ENCODE assay signal across 8 cellular contexts in genomic region chr11:62556102-62556871, GRCh38. TPM values are rescaled to one million over a fixed set of nuclear protein-coding genes. Genes with fewer than 3 reads are reported as not detected.
A peak's percentile ranks its signal among the peaks of the same experiment; 100 is the strongest.
DNase-seq lines count a peak whose midpoint lies in the region; ATAC-seq, FAIRE-seq and TF ChIP-seq lines count a peak whose summit lies in the region.

No MANE protein-coding gene starts in this region.

- peak; percentile 69 for FAIRE-seq in RCC 7860 (lab: Jason Lieb, UNC)

- peaks cover 16 to 20% of the 10 kb centered on the region in 2 donors for H3K36me3 ChIP-seq in thyroid gland

- TF ChIP-seq CTCF in 22Rv1 (IDR thresholded peaks at IDR 0.05) (no peak), neural crest cell (conservative IDR thresholded peaks at IDR 0.05) (no peak), thyroid gland (IDR thresholded peaks at IDR 0.05) (peak in 1 of 6 experiments; percentile 13)

- H3K9me3 ChIP-seq in thyroid gland = no peaks in the 10 kb centered on the region

- H3K27ac ChIP-seq in 22Rv1 (peak overlapping the region; percentile 79), thyroid gland (peak overlapping the region; percentile 83 to 96 (median 91))

- no peak for TF ChIP-seq POLR2A in GM18505 (IDR thresholded peaks at IDR 0.05; ENCODE audit: borderline replicate concordance, extremely low read depth, insufficient read depth, insufficient read length)
- peak in 1 of 2 donors; percentile 46 for TF ChIP-seq POLR2A in thyroid gland (IDR thresholded peaks at IDR 0.05)

- H3K27me3 ChIP-seq in thyroid gland = no peaks in the 10 kb centered on the region

- no peak overlapping the region for H3K4me3 ChIP-seq in thyroid gland (replicated peaks in 1 of 3)

- no peaks in the 10 kb centered on the region for H3K27me3 Mint-ChIP-seq in activated T-helper 2 cell treated with anti-CD3 and anti-CD28 coated beads, Interferon-gamma antibody, Interleukin-2, Interleukin-4, amounts not matched to agents 10 μg/mL and 5 μg/mL and 100 μg/mL, durations not matched to agents 14 hours and 24 hours and 36 hours (ENCODE audit: low read depth)
- H3K27me3 Mint-ChIP-seq in neural crest cell (ENCODE audit: low read depth) = peaks cover 11% of the 10 kb centered on the region

- ATAC-seq in GM18505 (IDR thresholded peaks at IDR 0.05; ENCODE audit: unreplicated experiment) (peak; percentile 38), HG03280 (IDR thresholded peaks at IDR 0.05; ENCODE audit: unreplicated experiment) (peak; percentile 28)

- peak; percentile 91 for DNase-seq in RCC 7860 (ENCODE audit: low spot score)
- peak; percentile 87 for DNase-seq in activated T-helper 2 cell treated with anti-CD3 and anti-CD28 coated beads, Interferon-gamma antibody, Interleukin-2, Interleukin-4, amounts not matched to agents 10 μg/mL and 5 μg/mL and 100 μg/mL, durations not matched to agents 14 hours and 24 hours and 36 hours (ENCODE audit: low spot score)
- DNase-seq in fibroblast of peridontal ligament (ENCODE audit: extremely low read depth) = peak; percentile 96
- no peak for DNase-seq in neural crest cell (ENCODE audit: low read depth, low spot score)
- DNase-seq in thyroid gland = peak; percentile 93 to 96

- H3K9me3 Mint-ChIP-seq in activated T-helper 2 cell treated with anti-CD3 and anti-CD28 coated beads, Interferon-gamma antibody, Interleukin-2, Interleukin-4, amounts not matched to agents 10 μg/mL and 5 μg/mL and 100 μg/mL, durations not matched to agents 14 hours and 24 hours and 36 hours = no peaks in the 10 kb centered on the region
- H3K9me3 Mint-ChIP-seq in neural crest cell = no peaks in the 10 kb centered on the region

- peaks cover 84% of the 10 kb centered on the region for H3K4me1 Mint-ChIP-seq in activated T-helper 2 cell treated with anti-CD3 and anti-CD28 coated beads, Interferon-gamma antibody, Interleukin-2, Interleukin-4, amounts not matched to agents 10 μg/mL and 5 μg/mL and 100 μg/mL, durations not matched to agents 14 hours and 24 hours and 36 hours (ENCODE audit: low read depth)
- H3K4me1 Mint-ChIP-seq in neural crest cell = peaks cover 73% of the 10 kb centered on the region

- intact Hi-C loops in activated T-helper 2 cell treated with anti-CD3 and anti-CD28 coated beads, Interferon-gamma antibody, Interleukin-2, Interleukin-4, amounts not matched to agents 10 μg/mL and 5 μg/mL and 100 μg/mL, durations not matched to agents 14 hours and 24 hours and 36 hours (cut with micrococcal nuclease) = loop anchor here (1.0 to 10.0 kb wide), 6 partner anchors 13 to 299 kb away; partner anchors contain the start of genes EEF1G and TUT1
- intact Hi-C loops in thyroid gland (cut with DNase I) = no loop called here

- H3K4me1 ChIP-seq in thyroid gland = peaks cover 69 to 79% of the 10 kb centered on the region in 2 donors

- H3K36me3 Mint-ChIP-seq in activated T-helper 2 cell treated with anti-CD3 and anti-CD28 coated beads, Interferon-gamma antibody, Interleukin-2, Interleukin-4, amounts not matched to agents 10 μg/mL and 5 μg/mL and 100 μg/mL, durations not matched to agents 14 hours and 24 hours and 36 hours (ENCODE audit: low read depth) = peaks cover 40% of the 10 kb centered on the region
- H3K36me3 Mint-ChIP-seq in neural crest cell (ENCODE audit: low read depth) = peaks cover 33% of the 10 kb centered on the region

- peak overlapping the region; percentile 97 for H3K27ac Mint-ChIP-seq in activated T-helper 2 cell treated with anti-CD3 and anti-CD28 coated beads, Interferon-gamma antibody, Interleukin-2, Interleukin-4, amounts not matched to agents 10 μg/mL and 5 μg/mL and 100 μg/mL, durations not matched to agents 14 hours and 24 hours and 36 hours
- H3K27ac Mint-ChIP-seq in neural crest cell (ENCODE audit: unreplicated experiment) = peak overlapping the region; percentile 94

- WGBS in thyroid gland, 2 donors = 10 to 13% methylated on average over 13 to 14 of the region's 14 CpGs

- H3K4me3 Mint-ChIP-seq in activated T-helper 2 cell treated with anti-CD3 and anti-CD28 coated beads, Interferon-gamma antibody, Interleukin-2, Interleukin-4, amounts not matched to agents 10 μg/mL and 5 μg/mL and 100 μg/mL, durations not matched to agents 14 hours and 24 hours and 36 hours (ENCODE audit: low read depth) = peak overlapping the region; percentile 56
- peak overlapping the region; percentile 58 for H3K4me3 Mint-ChIP-seq in neural crest cell

RNA-seq across cellular contexts. Expression of gene AHNAK, which starts 9.7 kb away (rescaled TPM):
- 105 and 108 TPM in 2 replicates for total RNA-seq in activated T-helper 2 cell treated with anti-CD3 and anti-CD28 coated beads, Interferon-gamma antibody, Interleukin-2, Interleukin-4, amounts not matched to agents 10 μg/mL and 5 μg/mL and 100 μg/mL, durations not matched to agents 14 hours and 24 hours and 36 hours
- total RNA-seq in neural crest cell (0.65 and 1.2 TPM in 2 replicates), thyroid gland (100 to 1,000 TPM; 227 to 400 (median 288) TPM)

RNA-seq across cellular contexts. Expression of gene EEF1G, which starts 17.4 kb away (rescaled TPM):
- 1,369 and 1,395 TPM in 2 replicates for total RNA-seq in activated T-helper 2 cell treated with anti-CD3 and anti-CD28 coated beads, Interferon-gamma antibody, Interleukin-2, Interleukin-4, amounts not matched to agents 10 μg/mL and 5 μg/mL and 100 μg/mL, durations not matched to agents 14 hours and 24 hours and 36 hours
- 2,024 and 2,072 TPM in 2 replicates for total RNA-seq in neural crest cell
- 1,000 to 10,000 TPM; 1,334 to 1,814 (median 1,607) TPM for total RNA-seq in thyroid gland

RNA-seq across cellular contexts. Expression of gene TUT1, which starts 35.0 kb away (rescaled TPM):
- total RNA-seq in activated T-helper 2 cell treated with anti-CD3 and anti-CD28 coated beads, Interferon-gamma antibody, Interleukin-2, Interleukin-4, amounts not matched to agents 10 μg/mL and 5 μg/mL and 100 μg/mL, durations not matched to agents 14 hours and 24 hours and 36 hours = 29.9 and 41.7 TPM in 2 replicates
- total RNA-seq in neural crest cell (18.0 and 20.7 TPM in 2 replicates), thyroid gland (10 to 100 TPM; 13.7 to 20.0 (median 16.1) TPM)

RNA-seq across cellular contexts. Expression of gene MTA2, which starts 45.4 kb away (rescaled TPM):
- total RNA-seq in activated T-helper 2 cell treated with anti-CD3 and anti-CD28 coated beads, Interferon-gamma antibody, Interleukin-2, Interleukin-4, amounts not matched to agents 10 μg/mL and 5 μg/mL and 100 μg/mL, durations not matched to agents 14 hours and 24 hours and 36 hours = 201 and 215 TPM in 2 replicates
- total RNA-seq in neural crest cell (195 and 203 TPM in 2 replicates), thyroid gland (10 to 100 TPM; 65.3 to 76.7 (median 70.7) TPM)

RNA-seq across cellular contexts. Expression of gene EML3, which starts 56.3 kb away (rescaled TPM):
- total RNA-seq in activated T-helper 2 cell treated with anti-CD3 and anti-CD28 coated beads, Interferon-gamma antibody, Interleukin-2, Interleukin-4, amounts not matched to agents 10 μg/mL and 5 μg/mL and 100 μg/mL, durations not matched to agents 14 hours and 24 hours and 36 hours = 144 and 146 TPM in 2 replicates
- 37.4 and 40.0 TPM in 2 replicates for total RNA-seq in neural crest cell
- 10 to 100 TPM; 28.3 to 58.0 (median 46.6) TPM for total RNA-seq in thyroid gland

Comparison
In these comparisons a context has a peak if more than half of its experiments do, and no peak if none do; other contexts are left out.
1. RNA of gene AHNAK, which starts 9.7 kb away (total RNA-seq): 227 to 400 TPM in thyroid gland and 105 to 108 TPM in activated T-helper 2 cell treated with anti-CD3 and anti-CD28 coated beads, Interferon-gamma antibody, Interleukin-2, Interleukin-4, amounts not matched to agents 10 μg/mL and 5 μg/mL and 100 μg/mL, durations not matched to agents 14 hours and 24 hours and 36 hours; 0.65 to 1.2 TPM in neural crest cell; every median in the first group is over 10 times any median in the second.